13 cellular contexts compared by ENCODE assay signal in genomic region chr21:37145635-37146111, GRCh38.
DNase-seq lines count a peak whose midpoint lies in the region; ATAC-seq and TF ChIP-seq lines count a peak whose summit lies in the region.
"Had no signal": no experiment of that assay in that cellular context is flagged by ENCODE, and none has a peak within 500 bp of the region (broad histone marks: within the 10 kb centered on the region; RNA-seq: fewer than 3 reads in every experiment).

No MANE protein-coding gene starts in this region.

- H3K4me3 ChIP-seq in cardiac fibroblast (replicated peaks in 1 of 2; ENCODE audit: low read depth in 2 of 2, low read length in 2 of 2) (no peak overlapping the region), psoas muscle (no peak overlapping the region)
- H3K4me3 ChIP-seq: thoracic aorta had no signal

- TF ChIP-seq CTCF in cardiac fibroblast (IDR thresholded peaks at IDR 0.05; ENCODE audit: low read depth, low read length) (no peak), psoas muscle (IDR thresholded peaks at IDR 0.05) (no peak)

- POLR2A ChIA-PET in activated CD4-positive, alpha-beta T cell treated with anti-CD3 and anti-CD28 coated beads for 36 hours (lab: Charles Lee) = no interaction called here

- intact Hi-C loops in activated CD4-positive, alpha-beta T cell treated with anti-CD3 and anti-CD28 coated beads for 36 hours (cut with DNase I, micrococcal nuclease) = no loop called here
- intact Hi-C loops in psoas muscle (cut with DNase I) = loop anchor here in 1 of 2 donors (5.0 kb wide), 1 partner anchor 922 kb away; no protein-coding TSS in a partner anchor

- no peaks in the 10 kb centered on the region for H3K27me3 ChIP-seq in psoas muscle (ENCODE audit: insufficient read depth in 3 of 3, low read length in 2 of 3)

- peak; percentile 44 for ATAC-seq in activated CD4-positive, alpha-beta T cell treated with anti-CD3 and anti-CD28 coated beads for 36 hours
- ATAC-seq in psoas muscle (no peak), GM21447 (IDR thresholded peaks at IDR 0.05; ENCODE audit: unreplicated experiment) (no peak), GM21825 (IDR thresholded peaks at IDR 0.05; ENCODE audit: unreplicated experiment) (no peak)
- ATAC-seq: sciatic nerve had no signal

- H3K36me3 Mint-ChIP-seq in activated CD4-positive, alpha-beta T cell treated with anti-CD3 and anti-CD28 coated beads for 36 hours (ENCODE audit: low read depth) = peaks cover 61% of the 10 kb centered on the region

- H3K9me3 ChIP-seq in psoas muscle = no peaks in the 10 kb centered on the region
- H3K9me3 ChIP-seq: thoracic aorta had no signal

- H3K4me1 ChIP-seq in psoas muscle = no peaks in the 10 kb centered on the region

- no peak for DNase-seq in activated CD4-positive, alpha-beta T cell treated with anti-CD3 and anti-CD28 coated beads for 36 hours
- no peak for DNase-seq in activated CD4-positive, alpha-beta T cell treated with anti-CD3 and anti-CD28 coated beads, Interleukin-2, amount 50 U/mL, for 1 hour
- DNase-seq in NCI-H345 treated with DMSO at 0.1 percent for 48 hours (lab: John Stamatoyannopoulos, UW; ENCODE audit: unreplicated experiment) = peak; percentile 85
- peak; percentile 5 to 59 for DNase-seq in cardiac fibroblast (ENCODE audit: low read depth in 2 of 2)
- no peak for DNase-seq in psoas muscle
- DNase-seq in occipital lobe (lab: John Stamatoyannopoulos, UW) = no peak
- DNase-seq: amygdala, DMS53, NCI-H1694 had no signal

- CTCF ChIA-PET in activated CD4-positive, alpha-beta T cell treated with anti-CD3 and anti-CD28 coated beads for 36 hours (lab: Charles Lee) = no interaction called here

- peak overlapping the region; percentile 30 for H3K27ac ChIP-seq in psoas muscle

- no peaks in the 10 kb centered on the region for H3K27me3 Mint-ChIP-seq in activated CD4-positive, alpha-beta T cell treated with anti-CD3 and anti-CD28 coated beads for 36 hours

- no peak overlapping the region for H3K4me3 Mint-ChIP-seq in activated CD4-positive, alpha-beta T cell treated with anti-CD3 and anti-CD28 coated beads for 36 hours

- H3K27ac Mint-ChIP-seq in activated CD4-positive, alpha-beta T cell treated with anti-CD3 and anti-CD28 coated beads for 36 hours = no peak overlapping the region

- WGBS in psoas muscle, 3 donors = 70 to 74% (median 73%) methylated on average over 4 of the region's 4 CpGs

- H3K9me3 Mint-ChIP-seq in activated CD4-positive, alpha-beta T cell treated with anti-CD3 and anti-CD28 coated beads for 36 hours (ENCODE audit: low read depth) = no peaks in the 10 kb centered on the region

- H3K4me1 Mint-ChIP-seq in activated CD4-positive, alpha-beta T cell treated with anti-CD3 and anti-CD28 coated beads for 36 hours = peaks cover 8% of the 10 kb centered on the region

- H3K36me3 ChIP-seq in psoas muscle (ENCODE audit: insufficient read depth in 1 of 2, low read depth in 1 of 2) = peaks cover 12 to 83% of the 10 kb centered on the region in 2 donors

Comparison
In these comparisons a context has a peak if more than half of its experiments do, and no peak if none do; other contexts are left out.
1. DNase-seq: peak in NCI-H345 treated with DMSO at 0.1 percent for 48 hours (single experiment) and cardiac fibroblast (2 of 2); none in activated CD4-positive, alpha-beta T cell treated with anti-CD3 and anti-CD28 coated beads for 36 hours (single experiment), activated CD4-positive, alpha-beta T cell treated with anti-CD3 and anti-CD28 coated beads, Interleukin-2, amount 50 U/mL, for 1 hour (single experiment), psoas muscle (0 of 2) and occipital lobe (single experiment).